ENCODE assay signal across 26 cellular contexts in the genomic region with DNA sequence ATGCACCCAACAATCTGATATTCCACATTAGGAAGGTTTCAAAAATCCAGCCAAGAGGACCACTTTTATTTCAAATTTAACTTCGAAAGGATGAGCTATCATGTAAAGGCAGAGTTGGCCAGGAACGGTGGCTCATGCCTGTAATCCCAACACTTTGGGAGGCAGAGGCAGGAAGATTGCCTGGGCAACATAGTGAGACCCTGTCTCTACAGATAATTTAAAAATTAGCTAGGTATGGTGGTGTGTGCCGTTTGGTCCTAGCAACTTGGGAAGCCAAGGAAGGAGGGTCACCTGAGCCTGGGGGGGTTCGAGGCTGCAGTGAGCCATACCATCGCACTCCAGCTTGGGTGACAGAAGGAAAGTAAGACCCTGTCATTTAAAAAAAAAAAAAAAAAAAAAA.
DNase-seq lines count a peak whose midpoint lies in the region; ATAC-seq, FAIRE-seq and TF ChIP-seq lines count a peak whose summit lies in the region.
"Had no signal": no experiment of that assay in that cellular context is flagged by ENCODE, and none has a peak within 500 bp of the region (broad histone marks: within the 10 kb centered on the region; RNA-seq: fewer than 3 reads in every experiment).

No MANE protein-coding gene starts in this region.

- no peaks in the 10 kb centered on the region for H3K36me3 Mint-ChIP-seq in brain
- no peaks in the 10 kb centered on the region for H3K36me3 Mint-ChIP-seq in nephron (ENCODE audit: low read depth)
- H3K36me3 Mint-ChIP-seq in activated T-cell treated with anti-CD3 and anti-CD28 coated beads, Interleukin-2, amount 50 U/mL, for 4 hours (ENCODE audit: insufficient read depth) = no peaks in the 10 kb centered on the region
- H3K36me3 Mint-ChIP-seq: CD14-positive monocyte; CD8-positive, alpha-beta memory T cell had no signal

- no peaks in the 10 kb centered on the region for H3K9me3 ChIP-seq in HepG2 (ENCODE audit: low read length)
- no peaks in the 10 kb centered on the region for H3K9me3 ChIP-seq in right lobe of liver
- no peaks in the 10 kb centered on the region for H3K9me3 ChIP-seq in thyroid gland
- H3K9me3 ChIP-seq: A549; BE2C; BLaER1 treated with 17β-estradiol and CSF1 and Interleukin-3, amounts not matched to agents 10 nM and 100 nM had no signal

- H3K9ac ChIP-seq in HepG2 (ENCODE audit: insufficient read depth, low read depth, low read length) = no peak overlapping the region
- H3K9ac ChIP-seq: BLaER1 treated with 17β-estradiol and CSF1 and Interleukin-3, amounts not matched to agents 10 nM and 100 nM had no signal

- no peak for TF ChIP-seq RAD21 in HepG2 (CRISPR knock-in tag; IDR thresholded peaks at IDR 0.05)

- H3K27me3 ChIP-seq in HepG2 (ENCODE audit: control insufficient read depth in 1 of 2, insufficient read depth in 2 of 2, low read length in 2 of 2) = no peaks in the 10 kb centered on the region
- H3K27me3 ChIP-seq in right lobe of liver = no peaks in the 10 kb centered on the region
- no peaks in the 10 kb centered on the region for H3K27me3 ChIP-seq in thyroid gland
- H3K27me3 ChIP-seq: BE2C; BLaER1 treated with 17β-estradiol and CSF1 and Interleukin-3, amounts not matched to agents 10 nM and 100 nM had no signal

- CTCF ChIA-PET in HepG2 (lab: Yijun Ruan, JAX; ENCODE audit: low intra/inter-chr PET ratio, low total read pairs) = no interaction called here

- no peak for FAIRE-seq in HepG2 (lab: Jason Lieb, UNC)
- FAIRE-seq: A549, D721Med, GM12878 had no signal

- H3K4me3 Mint-ChIP-seq in brain (peak overlapping the region in 2 of 5 experiments; percentile 13 to 44), nephron (no peak overlapping the region)
- no peak overlapping the region for H3K4me3 Mint-ChIP-seq in activated T-cell treated with anti-CD3 and anti-CD28 coated beads, Interleukin-2, amount 50 U/mL, for 4 hours
- H3K4me3 Mint-ChIP-seq: CD14-positive monocyte; CD4-positive, alpha-beta T cell; CD8-positive, alpha-beta memory T cell had no signal

- H3K27ac ChIP-seq in HepG2 (ENCODE audit: extremely low read length, insufficient read depth, low read length) (no peak overlapping the region), right lobe of liver (no peak overlapping the region), thyroid gland (peak overlapping the region; percentile 18 to 69 (median 66))
- H3K27ac ChIP-seq: A549; BLaER1 treated with 17β-estradiol and CSF1 and Interleukin-3, amounts not matched to agents 10 nM and 100 nM had no signal

- no peaks in the 10 kb centered on the region for H3K27me3 Mint-ChIP-seq in brain
- no peaks in the 10 kb centered on the region for H3K27me3 Mint-ChIP-seq in nephron (ENCODE audit: low read depth)
- H3K27me3 Mint-ChIP-seq in activated T-cell treated with anti-CD3 and anti-CD28 coated beads, Interleukin-2, amount 50 U/mL, for 4 hours (ENCODE audit: low read depth) = no peaks in the 10 kb centered on the region
- H3K27me3 Mint-ChIP-seq: CD4-positive, alpha-beta T cell had no signal

- POLR2A ChIA-PET in HepG2 (lab: Yijun Ruan, JAX) = no interaction called here

- DNase-seq in HepG2 (ENCODE audit: low spot score) (no peak), right lobe of liver (no peak), thyroid gland (no peak), GM19238 (ENCODE audit: insufficient read length, low spot score) (no peak)
- DNase-seq in activated T-cell treated with anti-CD3 and anti-CD28 coated beads, Interleukin-2, amount 50 U/mL, for 4 hours = no peak
- DNase-seq: 8988T; ACHN; AML-193; BE2C; CD4-positive, alpha-beta T cell; CD8-positive, alpha-beta memory T cell; DMS 273 treated with DMSO at 0.1 percent for 48 hours; DMS79; EL; GDM1; GOT3; H7; HCEC 1CT had no signal

- WGBS in HepG2 (ENCODE audit: low lambda C conversion rate) = 93% methylated on average over 5 of the region's 5 CpGs
- WGBS in right lobe of liver (ENCODE audit: insufficient coverage, low coverage, low lambda C conversion rate, missing lambda C conversion rate) = 77% methylated on average over 3 of the region's 5 CpGs
- WGBS in thyroid gland, 2 donors = 76 to 82% methylated on average over 5 of the region's 5 CpGs

- peaks cover 36% of the 10 kb centered on the region for H3K79me2 ChIP-seq in HepG2 (ENCODE audit: insufficient read depth, low read length)

- intact Hi-C loops in HepG2 (cut with micrococcal nuclease; ENCODE audit: unreplicated experiment) (loop anchor here (5.0 kb wide), 1 partner anchor 95 kb away; a partner anchor contains a TSS), right lobe of liver (cut with DNase I) (no loop called here), thyroid gland (cut with DNase I) (no loop called here)

- no peak for TF ChIP-seq POLR2A in HepG2 (IDR thresholded peaks at IDR 0.05; ENCODE audit: insufficient read depth in 1 of 2, low read depth in 2 of 2, low read length in 2 of 2)
- no peak for TF ChIP-seq POLR2A in right lobe of liver (IDR thresholded peaks at IDR 0.05)
- TF ChIP-seq POLR2A in thyroid gland (IDR thresholded peaks at IDR 0.05) = no peak

- no peak for TF ChIP-seq EP300 in HepG2 (IDR thresholded peaks at IDR 0.05; ENCODE audit: low read depth in 2 of 2, low read length in 2 of 2)
- no peak for TF ChIP-seq EP300 in HepG2 (CRISPR knock-in tag; IDR thresholded peaks at IDR 0.05; ENCODE audit: borderline replicate concordance)

- BruUV-seq in HepG2 (replicated peaks; lab: Mats Ljungman, UMichigan) = no TSS peak

- H3K27ac Mint-ChIP-seq in brain (peak overlapping the region in 4 of 5 experiments; percentile 12 to 96 (median 62)), nephron (peak overlapping the region; percentile 72 to 91 (median 85))
- H3K27ac Mint-ChIP-seq: CD14-positive monocyte; CD4-positive, alpha-beta T cell; CD8-positive, alpha-beta memory T cell had no signal

- in situ Hi-C loops in HepG2 (cut with HindIII; ENCODE audit: extremely low pct_ligation_motif_present, low pct_unique_long_range_greater_than_20kb) = no loop called here

- no peaks in the 10 kb centered on the region for H4K20me1 ChIP-seq in HepG2 (ENCODE audit: insufficient read depth, low read length)
- H4K20me1 ChIP-seq: BLaER1 treated with 17β-estradiol and CSF1 and Interleukin-3, amounts not matched to agents 10 nM and 100 nM had no signal

- no peaks in the 10 kb centered on the region for H3K36me3 ChIP-seq in HepG2 (replicated peaks in 1 of 2; ENCODE audit: control insufficient read depth in 1 of 2, insufficient read depth in 2 of 2, low read length in 2 of 2)
- no peaks in the 10 kb centered on the region for H3K36me3 ChIP-seq in right lobe of liver
- H3K36me3 ChIP-seq in thyroid gland = no peaks in the 10 kb centered on the region
- H3K36me3 ChIP-seq: BE2C; BLaER1 treated with 17β-estradiol and CSF1 and Interleukin-3, amounts not matched to agents 10 nM and 100 nM had no signal

- H2AFZ ChIP-seq in HepG2 (ENCODE audit: low read length) = no peak overlapping the region

- no peak for ATAC-seq in HepG2
- no peak for ATAC-seq in right lobe of liver
- ATAC-seq in activated T-cell treated with anti-CD3 and anti-CD28 coated beads, Interleukin-2, amount 50 U/mL, for 4 hours = no peak
- ATAC-seq in GM21526 (IDR thresholded peaks at IDR 0.05; ENCODE audit: low FRiP score, unreplicated experiment) = no peak
- ATAC-seq: A549, GM12878 had no signal

- H3K4me1 ChIP-seq in HepG2 (ENCODE audit: insufficient read depth, low read length) (peaks cover 43% of the 10 kb centered on the region), right lobe of liver (peaks cover 0 to 30% (median 15%) of the 10 kb centered on the region in 4 donors), thyroid gland (peaks cover 36 to 39% of the 10 kb centered on the region in 2 donors)
- H3K4me1 ChIP-seq: BLaER1 treated with 17β-estradiol and CSF1 and Interleukin-3, amounts not matched to agents 10 nM and 100 nM had no signal

- TF ChIP-seq CTCF in HepG2 (CRISPR knock-in tag; IDR thresholded peaks at IDR 0.05) (no peak), right lobe of liver (IDR thresholded peaks at IDR 0.05) (no peak), brain (conservative IDR thresholded peaks at IDR 0.05) (no peak), nephron (IDR thresholded peaks at IDR 0.05; ENCODE audit: unreplicated experiment in 3 of 3) (no peak), thyroid gland (IDR thresholded peaks at IDR 0.05) (no peak)

- H3K4me2 ChIP-seq in HepG2 (ENCODE audit: low read depth, low read length) = no peak overlapping the region
- H3K4me2 ChIP-seq: A549; BLaER1 treated with 17β-estradiol and CSF1 and Interleukin-3, amounts not matched to agents 10 nM and 100 nM had no signal

- H3K9me3 Mint-ChIP-seq in brain (no peaks in the 10 kb centered on the region), nephron (no peaks in the 10 kb centered on the region)
- H3K9me3 Mint-ChIP-seq in activated T-cell treated with anti-CD3 and anti-CD28 coated beads, Interleukin-2, amount 50 U/mL, for 4 hours = no peaks in the 10 kb centered on the region
- H3K9me3 Mint-ChIP-seq: CD8-positive, alpha-beta memory T cell had no signal

- H3K4me3 ChIP-seq in HepG2 (replicated peaks in 1 of 3; ENCODE audit: insufficient read depth in 1 of 3, low read depth in 2 of 3, low read length in 3 of 3) (no peak overlapping the region), right lobe of liver (no peak overlapping the region), thyroid gland (replicated peaks in 1 of 3) (no peak overlapping the region)
- H3K4me3 ChIP-seq: A549; BLaER1 treated with 17β-estradiol and CSF1 and Interleukin-3, amounts not matched to agents 10 nM and 100 nM; GM12878 had no signal

- H3K4me1 Mint-ChIP-seq in brain (peaks cover 70% of the 10 kb centered on the region), nephron (peaks cover 45% of the 10 kb centered on the region)
- H3K4me1 Mint-ChIP-seq in activated T-cell treated with anti-CD3 and anti-CD28 coated beads, Interleukin-2, amount 50 U/mL, for 4 hours (ENCODE audit: low read depth) = no peaks in the 10 kb centered on the region
- H3K4me1 Mint-ChIP-seq: CD14-positive monocyte; CD8-positive, alpha-beta memory T cell had no signal

TF ChIP-seq in HepG2, 621 proteins besides CTCF, POLR2A, EP300 and RAD21:
- TF ChIP-seq, protein P1, sequence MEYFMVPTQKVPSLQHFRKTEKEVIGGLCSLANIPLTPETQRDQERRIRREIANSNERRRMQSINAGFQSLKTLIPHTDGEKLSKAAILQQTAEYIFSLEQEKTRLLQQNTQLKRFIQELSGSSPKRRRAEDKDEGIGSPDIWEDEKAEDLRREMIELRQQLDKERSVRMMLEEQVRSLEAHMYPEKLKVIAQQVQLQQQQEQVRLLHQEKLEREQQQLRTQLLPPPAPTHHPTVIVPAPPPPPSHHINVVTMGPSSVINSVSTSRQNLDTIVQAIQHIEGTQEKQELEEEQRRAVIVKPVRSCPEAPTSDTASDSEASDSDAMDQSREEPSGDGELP (IDR thresholded peaks at IDR 0.05; ENCODE audit: borderline replicate concordance, low read depth) = no peak
- peak; percentile 29; the same call in 1 of the 2 replicates for TF ChIP-seq ZNF121 (CRISPR knock-in tag; IDR thresholded peaks at IDR 0.05)
TF ChIP-seq in HepG2: peak in this region for 1.

Comparison
In these comparisons a context has a peak if more than half of its experiments do, and no peak if none do; other contexts are left out.
1. H3K27ac ChIP-seq: peak in thyroid gland (3 of 3); none in HepG2 (single experiment) and right lobe of liver (0 of 3).